8 cellular contexts compared by ENCODE assay signal in the genomic region with DNA sequence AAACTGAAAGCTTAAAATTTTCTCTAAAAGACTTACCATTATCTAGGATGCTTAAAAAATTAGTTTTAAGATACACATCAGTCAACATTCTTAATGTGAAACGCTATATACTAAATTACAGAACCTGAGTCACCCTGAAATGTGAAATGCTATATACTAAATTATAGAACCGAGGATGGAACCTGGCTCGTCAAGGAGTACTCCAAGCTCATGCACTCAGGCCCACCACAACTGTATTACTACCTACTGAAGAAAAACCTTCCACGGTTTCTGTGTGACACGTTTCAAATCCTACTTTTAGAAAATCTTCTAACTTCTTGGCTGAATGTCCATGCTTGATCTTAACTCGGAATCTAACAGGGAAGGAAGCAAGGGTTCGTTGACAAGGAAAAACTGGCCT. TPM values are rescaled to one million over a fixed set of nuclear protein-coding genes. Genes with fewer than 3 reads are reported as not detected.
DNase-seq lines count a peak whose midpoint lies in the region; ATAC-seq and TF ChIP-seq lines count a peak whose summit lies in the region.

No MANE protein-coding gene starts in this region.

- peak overlapping the region; percentile 82 for H3K4me3 ChIP-seq in suprapubic skin

- no peaks in the 10 kb centered on the region for H3K9me3 Mint-ChIP-seq in T-helper 2 cell treated with Interferon-gamma antibody and Interleukin-4, amounts not matched to agents 5 μg/mL and 100 μg/mL, for 36 hours
- H3K9me3 Mint-ChIP-seq in activated CD8-positive, alpha-beta T cell treated with anti-CD3 and anti-CD28 coated beads for 36 hours, result no peaks in the 10 kb centered on the region
- no peaks in the 10 kb centered on the region for H3K9me3 Mint-ChIP-seq in immature natural killer cell

- intact Hi-C loops in activated CD8-positive, alpha-beta T cell treated with anti-CD3 and anti-CD28 coated beads for 36 hours (cut with micrococcal nuclease), result loop anchor here (5.0 kb wide), 1 partner anchor 69 kb away; no protein-coding TSS in a partner anchor
- intact Hi-C loops in sciatic nerve (cut with DNase I), result no loop called here

- TF ChIP-seq CTCF in activated CD8-positive, alpha-beta T cell treated with anti-CD3 and anti-CD28 coated beads for 36 hours (IDR thresholded peaks at IDR 0.05), result no peak
- no peak for TF ChIP-seq CTCF in suprapubic skin (IDR thresholded peaks at IDR 0.05)

- WGBS in suprapubic skin, result 13% methylated on average over 7 of the region's 7 CpGs

- H3K4me3 Mint-ChIP-seq in T-helper 2 cell treated with Interferon-gamma antibody and Interleukin-4, amounts not matched to agents 5 μg/mL and 100 μg/mL, for 36 hours, result peak overlapping the region; percentile 95
- peak overlapping the region; percentile 93 for H3K4me3 Mint-ChIP-seq in activated CD8-positive, alpha-beta T cell treated with anti-CD3 and anti-CD28 coated beads for 36 hours
- peak overlapping the region; percentile 95 to 99 (median 98) for H3K4me3 Mint-ChIP-seq in immature natural killer cell

- H3K36me3 Mint-ChIP-seq in T-helper 2 cell treated with Interferon-gamma antibody and Interleukin-4, amounts not matched to agents 5 μg/mL and 100 μg/mL, for 36 hours (ENCODE audit: low read depth), result peaks cover 7% of the 10 kb centered on the region
- peaks cover 14% of the 10 kb centered on the region for H3K36me3 Mint-ChIP-seq in activated CD8-positive, alpha-beta T cell treated with anti-CD3 and anti-CD28 coated beads for 36 hours (ENCODE audit: low read depth)
- peaks cover 0 to 6% (median 4%) of the 10 kb centered on the region in 3 donors for H3K36me3 Mint-ChIP-seq in immature natural killer cell

- POLR2A ChIA-PET in activated CD8-positive, alpha-beta T cell treated with anti-CD3 and anti-CD28 coated beads for 36 hours (lab: Charles Lee), result interaction anchor here (0.6 to 1.4 kb wide), 5 partner anchors 21 to 242 kb away, joined by 3 to 4 read pairs (median 3); no protein-coding TSS in a partner anchor

- ATAC-seq in activated CD8-positive, alpha-beta T cell treated with anti-CD3 and anti-CD28 coated beads for 36 hours, result no peak
- no peak for ATAC-seq in sciatic nerve

- peaks cover 35% of the 10 kb centered on the region for H3K4me1 Mint-ChIP-seq in T-helper 2 cell treated with Interferon-gamma antibody and Interleukin-4, amounts not matched to agents 5 μg/mL and 100 μg/mL, for 36 hours (ENCODE audit: low read depth)
- peaks cover 44% of the 10 kb centered on the region for H3K4me1 Mint-ChIP-seq in activated CD8-positive, alpha-beta T cell treated with anti-CD3 and anti-CD28 coated beads for 36 hours (ENCODE audit: low read depth)
- peaks cover 41 to 73% of the 10 kb centered on the region in 2 donors for H3K4me1 Mint-ChIP-seq in immature natural killer cell

- TF ChIP-seq EP300 in suprapubic skin (IDR thresholded peaks at IDR 0.05), result no peak

- H3K27ac Mint-ChIP-seq in T-helper 2 cell treated with Interferon-gamma antibody and Interleukin-4, amounts not matched to agents 5 μg/mL and 100 μg/mL, for 36 hours, result peak overlapping the region; percentile 84
- peak overlapping the region; percentile 94 for H3K27ac Mint-ChIP-seq in activated CD8-positive, alpha-beta T cell treated with anti-CD3 and anti-CD28 coated beads for 36 hours
- H3K27ac Mint-ChIP-seq in immature natural killer cell, result peak overlapping the region; percentile 93 to 99 (median 96)

- CTCF ChIA-PET in activated CD8-positive, alpha-beta T cell treated with anti-CD3 and anti-CD28 coated beads for 36 hours (lab: Charles Lee), result interaction anchor here (0.6 to 1.6 kb wide), 4 partner anchors 50 to 91 kb away, joined by 3 to 7 read pairs (median 4); no protein-coding TSS in a partner anchor

- peaks cover 50% of the 10 kb centered on the region for H3K27me3 Mint-ChIP-seq in T-helper 2 cell treated with Interferon-gamma antibody and Interleukin-4, amounts not matched to agents 5 μg/mL and 100 μg/mL, for 36 hours (ENCODE audit: low read depth)
- peaks cover 11% of the 10 kb centered on the region for H3K27me3 Mint-ChIP-seq in activated CD8-positive, alpha-beta T cell treated with anti-CD3 and anti-CD28 coated beads for 36 hours
- peaks cover 7 to 12% (median 9%) of the 10 kb centered on the region in 3 donors for H3K27me3 Mint-ChIP-seq in immature natural killer cell (ENCODE audit: low read depth in 3 of 3)

- peaks cover 58% of the 10 kb centered on the region for H3K4me1 ChIP-seq in suprapubic skin

- no peak for TF ChIP-seq POLR2A in suprapubic skin (IDR thresholded peaks at IDR 0.05)

- H3K27me3 ChIP-seq in suprapubic skin, result no peaks in the 10 kb centered on the region

- no peaks in the 10 kb centered on the region for H3K36me3 ChIP-seq in suprapubic skin

- H3K27ac ChIP-seq in suprapubic skin, result peak overlapping the region; percentile 93

- DNase-seq in T-helper 2 cell treated with Interferon-gamma antibody and Interleukin-4, amounts not matched to agents 5 μg/mL and 100 μg/mL, for 36 hours (ENCODE audit: low spot score), result no peak
- DNase-seq in T-helper 2 cell, result no peak
- DNase-seq in activated CD8-positive, alpha-beta T cell treated with anti-CD3 and anti-CD28 coated beads for 36 hours, result no peak
- peak in 1 of 3 donors; percentile 8 for DNase-seq in immature natural killer cell
- no peak for DNase-seq in suprapubic skin (ENCODE audit: low spot score in 2 of 2)
- no peak for DNase-seq in HUDEP-2 (lab: John Stamatoyannopoulos, UW; ENCODE audit: unreplicated experiment in 76 of 76)
- no peak for DNase-seq in sciatic nerve (ENCODE audit: low spot score)
- no peak for DNase-seq in NCI-H774 (lab: John Stamatoyannopoulos, UW)

- H3K9me3 ChIP-seq in suprapubic skin, result no peaks in the 10 kb centered on the region

RNA-seq across cellular contexts. Expression of gene PRKD3, which starts 1.5 kb away (rescaled TPM):
- 10 to 100 TPM; 23.8 to 25.6 TPM for total RNA-seq in activated CD8-positive, alpha-beta T cell treated with anti-CD3 and anti-CD28 coated beads for 36 hours
- 10 to 100 TPM; 24.3 to 48.0 (median 42.0) TPM for polyA plus RNA-seq in immature natural killer cell
- 10 to 100 TPM; 20.8 to 50.0 (median 34.3) TPM for total RNA-seq in suprapubic skin
- total RNA-seq in sciatic nerve, result 57.2 TPM

RNA-seq across cellular contexts. Expression of gene QPCT, which starts 21.3 kb away (rescaled TPM):
- total RNA-seq in activated CD8-positive, alpha-beta T cell treated with anti-CD3 and anti-CD28 coated beads for 36 hours, result under 1 TPM; 0.29 to 0.56 TPM
- polyA plus RNA-seq in immature natural killer cell, result 1 to 10 TPM in 1 of 3 donors, under 1 TPM in 2; 0.91 to 2.4 (median 0.99) TPM
- total RNA-seq in suprapubic skin (10 to 100 TPM; 20.7 to 75.5 (median 47.6) TPM), sciatic nerve (4.8 TPM)
